24 cellular contexts compared by ENCODE assay signal in the genomic region with DNA sequence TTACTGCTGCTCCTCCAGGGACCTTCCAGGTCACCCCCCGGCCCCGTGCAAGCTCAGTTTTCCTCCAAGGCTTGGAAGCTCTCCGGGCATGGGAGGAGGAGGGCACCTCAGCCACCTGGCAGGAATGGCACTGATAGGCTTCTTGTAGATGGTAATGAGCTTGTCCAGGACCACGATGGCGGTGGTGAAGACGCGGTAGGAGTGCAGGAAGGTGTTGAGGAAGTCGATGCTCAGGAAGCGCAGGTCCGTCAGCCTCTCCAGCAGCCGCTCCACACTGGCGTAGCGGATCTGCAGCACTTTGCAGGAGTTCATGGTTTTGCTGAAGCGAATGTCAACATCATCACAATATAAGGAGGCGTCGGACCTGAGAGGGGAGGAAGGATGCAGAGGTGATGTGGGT.
"Had no signal": no experiment of that assay in that cellular context is flagged by ENCODE, and none has a peak within 500 bp of the region (broad histone marks: within the 10 kb centered on the region; RNA-seq: fewer than 3 reads in every experiment).

No MANE protein-coding gene starts in this region.

- ATAC-seq: activated CD8-positive, alpha-beta memory T cell treated with anti-CD3 and anti-CD28 coated beads, Interleukin-2, amount 10 ng/mL, durations not matched to agents 7 days and 5 days; PC-3; T-helper 17 cell; WTC11 had no signal

- H3K36me3 ChIP-seq: breast epithelium had no signal

- H3K9me3 ChIP-seq: breast epithelium had no signal

- H3K27me3 ChIP-seq: breast epithelium had no signal

- DNase-seq: activated CD4-positive, alpha-beta T cell treated with anti-CD3 and anti-CD28 coated beads for 1 hour; activated CD4-positive, alpha-beta T cell treated with anti-CD3 and anti-CD28 coated beads, Interleukin-2, amount 10 ng/mL, durations not matched to agents 24 days and 14 days; activated CD4-positive, alpha-beta T cell treated with anti-CD3 and anti-CD28 coated beads, Interleukin-2, amount 50 U/mL, for 48 hours; activated CD8-positive, alpha-beta memory T cell treated with anti-CD3 and anti-CD28 coated beads, Interleukin-2, amount 10 ng/mL, durations not matched to agents 7 days and 5 days; activated effector memory CD4-positive, alpha-beta T cell treated with Interleukin-2 at 50 U/mL for 16 hours; activated naive CD4-positive, alpha-beta T cell; activated T-cell treated with anti-CD3 and anti-CD28 coated beads, Interleukin-2, amount 50 U/mL, for 24 hours; caudate nucleus; NCI-H1092 treated with DMSO at 0.1 percent for 48 hours; NCI-H1417 treated with DMSO at 0.1 percent for 48 hours; NCI-H1694; NCI-H2029 treated with DMSO at 0.1 percent for 48 hours; NCI-H345; NCI-H510A; NCI-H526 treated with DMSO at 0.1 percent for 48 hours; NCI-H82; PC-3; SHP77 treated with DMSO at 0.1 percent for 48 hours; T-helper 17 cell; T-helper 9 cell had no signal

- H3K27ac ChIP-seq: breast epithelium had no signal

- H3K4me3 ChIP-seq: breast epithelium had no signal

- H3K9me3 Mint-ChIP-seq: activated CD4-positive, alpha-beta T cell treated with anti-CD3 and anti-CD28 coated beads, Interleukin-2, amount 10 ng/mL, durations not matched to agents 24 days and 14 days; activated naive CD4-positive, alpha-beta T cell treated with anti-CD3 and anti-CD28 coated beads, Interleukin-2, amount 50 U/mL, for 24 hours; activated T-cell treated with anti-CD3 and anti-CD28 coated beads, Interleukin-2, amount 50 U/mL, for 24 hours; activated T-helper 1 cell treated with anti-CD3 and anti-CD28 coated beads, Interleukin-12 subunit alpha, Interleukin-12 subunit beta, Interleukin-2, Interleukin-4 antibody, amounts not matched to agents 30 ng/mL and 10 ng/mL and 1 ng/mL, durations not matched to agents 14 hours and 24 hours and 36 hours; WTC11 had no signal

- H3K27me3 Mint-ChIP-seq: activated CD4-positive, alpha-beta T cell treated with anti-CD3 and anti-CD28 coated beads, Interleukin-2, amount 10 ng/mL, durations not matched to agents 24 days and 14 days; activated naive CD4-positive, alpha-beta T cell treated with anti-CD3 and anti-CD28 coated beads, Interleukin-2, amount 50 U/mL, for 24 hours; activated T-cell treated with anti-CD3 and anti-CD28 coated beads, Interleukin-2, amount 50 U/mL, for 24 hours had no signal

- H3K4me3 Mint-ChIP-seq: activated CD4-positive, alpha-beta T cell treated with anti-CD3 and anti-CD28 coated beads, Interleukin-2, amount 10 ng/mL, durations not matched to agents 24 days and 14 days; activated CD8-positive, alpha-beta memory T cell treated with anti-CD3 and anti-CD28 coated beads, Interleukin-2, amount 10 ng/mL, durations not matched to agents 7 days and 5 days; activated naive CD4-positive, alpha-beta T cell treated with anti-CD3 and anti-CD28 coated beads, Interleukin-2, amount 50 U/mL, for 24 hours; activated T-cell treated with anti-CD3 and anti-CD28 coated beads, Interleukin-2, amount 50 U/mL, for 24 hours; activated T-helper 1 cell treated with anti-CD3 and anti-CD28 coated beads, Interleukin-12 subunit alpha, Interleukin-12 subunit beta, Interleukin-2, Interleukin-4 antibody, amounts not matched to agents 30 ng/mL and 10 ng/mL and 1 ng/mL, durations not matched to agents 14 hours and 24 hours and 36 hours; T-helper 17 cell; WTC11 had no signal

- H3K27ac Mint-ChIP-seq: activated CD4-positive, alpha-beta T cell treated with anti-CD3 and anti-CD28 coated beads, Interleukin-2, amount 10 ng/mL, durations not matched to agents 24 days and 14 days; activated CD8-positive, alpha-beta memory T cell treated with anti-CD3 and anti-CD28 coated beads, Interleukin-2, amount 10 ng/mL, durations not matched to agents 7 days and 5 days; activated naive CD4-positive, alpha-beta T cell treated with anti-CD3 and anti-CD28 coated beads, Interleukin-2, amount 50 U/mL, for 24 hours; activated T-cell treated with anti-CD3 and anti-CD28 coated beads, Interleukin-2, amount 50 U/mL, for 24 hours; activated T-helper 1 cell treated with anti-CD3 and anti-CD28 coated beads, Interleukin-12 subunit alpha, Interleukin-12 subunit beta, Interleukin-2, Interleukin-4 antibody, amounts not matched to agents 30 ng/mL and 10 ng/mL and 1 ng/mL, durations not matched to agents 14 hours and 24 hours and 36 hours; T-helper 17 cell; WTC11 had no signal

- H3K36me3 Mint-ChIP-seq: activated CD8-positive, alpha-beta memory T cell treated with anti-CD3 and anti-CD28 coated beads, Interleukin-2, amount 10 ng/mL, durations not matched to agents 7 days and 5 days; activated naive CD4-positive, alpha-beta T cell treated with anti-CD3 and anti-CD28 coated beads, Interleukin-2, amount 50 U/mL, for 24 hours; WTC11 had no signal
